27 cellular contexts compared by ENCODE assay signal in genomic region chr21:28882345-28882744, GRCh38.
DNase-seq lines count a peak whose midpoint lies in the region; ATAC-seq, FAIRE-seq and TF ChIP-seq lines count a peak whose summit lies in the region.
"Had no signal": no experiment of that assay in that cellular context is flagged by ENCODE, and none has a peak within 500 bp of the region (broad histone marks: within the 10 kb centered on the region; RNA-seq: fewer than 3 reads in every experiment).

No MANE protein-coding gene starts in this region.

- H3K4me3 ChIP-seq in Panc1 (ENCODE audit: low read depth in 2 of 2, low read length in 2 of 2) (no peak overlapping the region), K562 (no peak overlapping the region)
- H3K4me3 ChIP-seq: A549; BLaER1 treated with 17β-estradiol and CSF1 and Interleukin-3, amounts not matched to agents 10 nM and 100 nM; GM12878 had no signal

- H3K4me2 ChIP-seq in K562 (ENCODE audit: insufficient read depth, low read length), result no peak overlapping the region
- H3K4me2 ChIP-seq: A549; BLaER1 treated with 17β-estradiol and CSF1 and Interleukin-3, amounts not matched to agents 10 nM and 100 nM had no signal

- H3K27me3 ChIP-seq in Panc1 (ENCODE audit: control insufficient read depth, insufficient read depth, low read length) (no peaks in the 10 kb centered on the region), K562 (ENCODE audit: control insufficient read depth in 2 of 2, insufficient read depth in 2 of 2, low read length in 2 of 2) (no peaks in the 10 kb centered on the region)
- H3K27me3 ChIP-seq: BLaER1 treated with 17β-estradiol and CSF1 and Interleukin-3, amounts not matched to agents 10 nM and 100 nM had no signal

- no peak for ATAC-seq in activated T-cell treated with anti-CD3 and anti-CD28 coated beads, Interleukin-2, amount 50 U/mL, for 72 hours (replicated peaks in 1 of 2)
- ATAC-seq in Panc1 (no peak), K562 (no peak), GM21529 (IDR thresholded peaks at IDR 0.05; ENCODE audit: unreplicated experiment) (no peak), GM21515 (IDR thresholded peaks at IDR 0.05; ENCODE audit: unreplicated experiment) (no peak)
- ATAC-seq: A549, GM12878 had no signal

- H3K27me3 Mint-ChIP-seq in activated T-cell treated with anti-CD3 and anti-CD28 coated beads, Interleukin-2, amount 50 U/mL, for 72 hours (ENCODE audit: low read depth), result no peaks in the 10 kb centered on the region
- H3K27me3 Mint-ChIP-seq: B cell had no signal

- POLR2A ChIA-PET in Panc1 (lab: Charles Lee), result no interaction called here
- POLR2A ChIA-PET in K562 (lab: Yijun Ruan, JAX), result interaction anchor here (1.4 kb wide), 1 partner anchor 11 kb away, joined by 3 read pairs; no protein-coding TSS in a partner anchor

- 47% methylated on average over 2 of the region's 2 CpGs for WGBS in K562 (ENCODE audit: insufficient coverage, low coverage, missing lambda C conversion rate)

- H2AFZ ChIP-seq in K562 (ENCODE audit: low read depth, low read length), result no peak overlapping the region

- H3K27ac ChIP-seq in Panc1 (ENCODE audit: low read length) (peak overlapping the region; percentile 5; the same call in 1 of the 2 replicates), K562 (ENCODE audit: extremely low read depth, low read depth, low read length) (no peak overlapping the region)
- H3K27ac ChIP-seq: 22Rv1; A549; BLaER1 treated with 17β-estradiol and CSF1 and Interleukin-3, amounts not matched to agents 10 nM and 100 nM; C4-2B had no signal

- no peaks in the 10 kb centered on the region for H4K20me1 ChIP-seq in K562 (replicated peaks; ENCODE audit: control insufficient read depth, insufficient read depth, low read length)
- H4K20me1 ChIP-seq: BLaER1 treated with 17β-estradiol and CSF1 and Interleukin-3, amounts not matched to agents 10 nM and 100 nM had no signal

- H3K9me3 ChIP-seq in Panc1 (ENCODE audit: control insufficient read depth, insufficient read depth, low read depth, low read length) (no peaks in the 10 kb centered on the region), K562 (replicated peaks; ENCODE audit: control insufficient read depth, insufficient read depth, low read depth, low read length) (no peaks in the 10 kb centered on the region)
- H3K9me3 ChIP-seq: A549 had no signal

- CTCF ChIA-PET in Panc1 (lab: Charles Lee) (no interaction called here), K562 (lab: Yijun Ruan, JAX; ENCODE audit: low intra/inter-chr PET ratio) (interaction anchor here (0.5 kb wide), 1 partner anchor 142 kb away, joined by 3 read pairs; the partner anchor contains the start of gene USP16)

- H3K4me1 Mint-ChIP-seq in activated T-cell treated with anti-CD3 and anti-CD28 coated beads, Interleukin-2, amount 50 U/mL, for 72 hours (ENCODE audit: low read depth), result peaks cover 21% of the 10 kb centered on the region

- H3K4me3 Mint-ChIP-seq in activated T-cell treated with anti-CD3 and anti-CD28 coated beads, Interleukin-2, amount 50 U/mL, for 72 hours, result no peak overlapping the region
- H3K4me3 Mint-ChIP-seq: B cell; CD4-positive, alpha-beta memory T cell; CD8-positive, alpha-beta memory T cell had no signal

- BruUV-seq in Panc1 (replicated peaks; lab: Mats Ljungman, UMichigan) (no TSS peak), K562 (replicated peaks; lab: Mats Ljungman, UMichigan) (no TSS peak)

- no peak for TF ChIP-seq EP300 in K562 (IDR thresholded peaks at IDR 0.05; ENCODE audit: low read length)

- no peak for TF ChIP-seq RAD21 in K562 (CRISPR knock-in tag; conservative IDR thresholded peaks at IDR 0.05 in 1 of 2, IDR thresholded peaks at IDR 0.05 in 1 of 2)

- FAIRE-seq in K562 (lab: Jason Lieb, UNC) (no peak), endometrium (lab: Jason Lieb, UNC) (peak; percentile 53)
- FAIRE-seq: A549, GM12878, GM12892, GM18507 had no signal

- in situ Hi-C loops in Panc1 (cut with HindIII; ENCODE audit: low pct_unique_long_range_greater_than_20kb, low sequenced_read_pairs) (no loop called here), K562 (cut with MboI) (no loop called here)

- no peaks in the 10 kb centered on the region for H3K9me1 ChIP-seq in K562 (ENCODE audit: control insufficient read depth, insufficient read depth, low read length)

- intact Hi-C loops in Panc1 (cut with micrococcal nuclease; ENCODE audit: unreplicated experiment), result no loop called here
- intact Hi-C loops in K562 (cut with micrococcal nuclease), result no loop called here

- H3K9me3 Mint-ChIP-seq in activated T-cell treated with anti-CD3 and anti-CD28 coated beads, Interleukin-2, amount 50 U/mL, for 72 hours, result no peaks in the 10 kb centered on the region
- H3K9me3 Mint-ChIP-seq: CD8-positive, alpha-beta memory T cell had no signal

- no peak for TF ChIP-seq CTCF in Panc1 (IDR thresholded peaks at IDR 0.05)
- no peak for TF ChIP-seq CTCF in K562 (IDR thresholded peaks at IDR 0.05 in 2 of 3, conservative IDR thresholded peaks at IDR 0.05 in 1 of 3; ENCODE audit: insufficient read depth in 2 of 3, low read depth in 1 of 3, low read length in 3 of 3)

- no peak for DNase-seq in activated T-cell treated with anti-CD3 and anti-CD28 coated beads, Interleukin-2, amount 50 U/mL, for 72 hours
- DNase-seq in activated T-cell treated with anti-CD3 and anti-CD28 coated beads for 4 hours (no peak), Panc1 (ENCODE audit: low read depth, low spot score) (no peak), K562 (ENCODE audit: extremely low read depth in 1 of 4, low spot score in 3 of 4) (no peak), NCI-H446 (lab: John Stamatoyannopoulos, UW) (no peak)
- DNase-seq: AML-193; CD4-positive, alpha-beta memory T cell; CD8-positive, alpha-beta memory T cell; COR-L47; DMS 273 treated with DMSO at 0.1 percent for 48 hours; DMS153; DMS53; DMS79; DND-41; EL; GDM1 had no signal

- TF ChIP-seq POLR2A in K562 (conservative IDR thresholded peaks at IDR 0.05), result no peak

- H3K79me2 ChIP-seq in K562 (ENCODE audit: control insufficient read depth, insufficient read depth, low read length), result peaks cover 15% of the 10 kb centered on the region

- no peak overlapping the region for H3K9ac ChIP-seq in K562 (ENCODE audit: insufficient read depth in 1 of 2, low read depth in 2 of 2, low read length in 2 of 2)
- H3K9ac ChIP-seq: BLaER1 treated with 17β-estradiol and CSF1 and Interleukin-3, amounts not matched to agents 10 nM and 100 nM had no signal

- H3K36me3 Mint-ChIP-seq in activated T-cell treated with anti-CD3 and anti-CD28 coated beads, Interleukin-2, amount 50 U/mL, for 72 hours (ENCODE audit: insufficient read depth in 2 of 2), result peaks cover 2 to 8% of the 10 kb centered on the region in 2 donors

- no peaks in the 10 kb centered on the region for H3K36me3 ChIP-seq in Panc1 (ENCODE audit: control insufficient read depth, insufficient read depth, low read length)
- H3K36me3 ChIP-seq in K562 (ENCODE audit: control insufficient read depth, insufficient read depth, low read length), result peaks cover 29% of the 10 kb centered on the region; the same call in 2 of the 3 replicates

- peaks cover 4% of the 10 kb centered on the region; the same call in 1 of the 2 replicates for H3K4me1 ChIP-seq in Panc1 (ENCODE audit: control insufficient read depth, insufficient read depth, low read length)
- H3K4me1 ChIP-seq in K562 (replicated peaks in 1 of 2; ENCODE audit: control insufficient read depth in 2 of 2, insufficient read depth in 2 of 2, low read length in 2 of 2), result peaks cover 5 to 7% of the 10 kb centered on the region in 2 experiments; a peak in 3 of 5 replicates

- H3K27ac Mint-ChIP-seq in activated T-cell treated with anti-CD3 and anti-CD28 coated beads, Interleukin-2, amount 50 U/mL, for 72 hours, result peak overlapping the region; percentile 50
- H3K27ac Mint-ChIP-seq: B cell; CD4-positive, alpha-beta memory T cell had no signal

TF ChIP-seq in K562, 482 proteins besides CTCF, POLR2A, EP300 and RAD21:
- TF ChIP-seq ZNF146 (CRISPR knock-in tag; IDR thresholded peaks at IDR 0.05; ENCODE audit: unreplicated experiment), result peak; percentile 78
- TF ChIP-seq ZBTB8A (IDR thresholded peaks at IDR 0.05; ENCODE audit: partially characterized antibody), result no peak
- TF ChIP-seq RBM25 (IDR thresholded peaks at IDR 0.05; ENCODE audit: low read depth, low read length, severe bottlenecking), result peak; percentile 83
